ENCODE assay signal across 9 cellular contexts in genomic region chr6:31702421-31702818, GRCh38. TPM values are rescaled to one million over a fixed set of nuclear protein-coding genes. Genes with fewer than 3 reads are reported as not detected.
DNase-seq lines count a peak whose midpoint lies in the region; ATAC-seq and TF ChIP-seq lines count a peak whose summit lies in the region.
"Had no signal": no experiment of that assay in that cellular context is flagged by ENCODE, and none has a peak within 500 bp of the region (broad histone marks: within the 10 kb centered on the region; RNA-seq: fewer than 3 reads in every experiment).

No MANE protein-coding gene starts in this region.

- peak overlapping the region; percentile 84 for H3K9ac ChIP-seq in DND-41 (ENCODE audit: low read depth, low read length)

- H3K9me3 ChIP-seq in DND-41 (ENCODE audit: insufficient read depth, low read length, severe bottlenecking) (no peaks in the 10 kb centered on the region), lower lobe of right lung (no peaks in the 10 kb centered on the region), thoracic aorta (no peaks in the 10 kb centered on the region)

- peak overlapping the region; percentile 93 for H3K27ac ChIP-seq in DND-41 (ENCODE audit: low read length)
- peak overlapping the region; percentile 98 for H3K27ac ChIP-seq in lower lobe of right lung
- peak overlapping the region; percentile 95 to 97 for H3K27ac ChIP-seq in thoracic aorta

- DNase-seq in DND-41 (no peak), NCI-H748 (lab: John Stamatoyannopoulos, UW; ENCODE audit: unreplicated experiment) (peak; percentile 56), cardiac fibroblast (ENCODE audit: low read depth in 2 of 2) (peak in 1 of 2 donors; percentile 24), lower lobe of right lung (no peak), thoracic aorta (ENCODE audit: low spot score) (no peak), NCI-H446 treated with DMSO at 0.1 percent for 48 hours (lab: John Stamatoyannopoulos, UW) (no peak), pons (ENCODE audit: low spot score) (no peak), SK-N-DZ (ENCODE audit: low spot score) (no peak)

- H3K27me3 ChIP-seq in DND-41 (ENCODE audit: insufficient read depth, low read length, poor library complexity) (no peaks in the 10 kb centered on the region), lower lobe of right lung (ENCODE audit: low read depth) (no peaks in the 10 kb centered on the region), thoracic aorta (replicated peaks; ENCODE audit: insufficient read depth) (no peaks in the 10 kb centered on the region)

- H2AFZ ChIP-seq in DND-41 (ENCODE audit: low read depth, low read length): peak overlapping the region; percentile 76

- H3K4me1 ChIP-seq in DND-41 (ENCODE audit: insufficient read depth, low read length): peaks cover 34% of the 10 kb centered on the region
- H3K4me1 ChIP-seq in lower lobe of right lung: peaks cover 30% of the 10 kb centered on the region
- H3K4me1 ChIP-seq in thoracic aorta (ENCODE audit: control insufficient read depth in 1 of 2, low read depth in 2 of 2): peaks cover 13 to 23% of the 10 kb centered on the region in 2 donors

- ATAC-seq in DND-41 (ENCODE audit: insufficient read depth, low read depth) (peak; percentile 15), lower lobe of right lung (peak in 1 of 2 donors; percentile 8), thoracic aorta (ENCODE audit: insufficient number of reproducible peaks, low FRiP score, low read depth) (no peak)

- H3K36me3 ChIP-seq in DND-41 (ENCODE audit: insufficient read depth, low read length): peaks cover 33% of the 10 kb centered on the region
- peaks cover 36% of the 10 kb centered on the region for H3K36me3 ChIP-seq in lower lobe of right lung
- peaks cover 9% of the 10 kb centered on the region for H3K36me3 ChIP-seq in thoracic aorta

- no peaks in the 10 kb centered on the region for H4K20me1 ChIP-seq in DND-41 (ENCODE audit: insufficient read depth, low read length)

- intact Hi-C loops in lower lobe of right lung (cut with DNase I): no loop called here

- H3K4me3 ChIP-seq in DND-41 (ENCODE audit: low read depth in 1 of 2, low read length in 2 of 2) (peak overlapping the region; percentile 82 to 91), cardiac fibroblast (replicated peaks in 1 of 2; ENCODE audit: low read depth in 2 of 2, low read length in 2 of 2) (peak overlapping the region; percentile 86 to 93), lower lobe of right lung (peak overlapping the region; percentile 81), thoracic aorta (peak overlapping the region; percentile 92)

- H3K4me2 ChIP-seq in DND-41 (ENCODE audit: insufficient read depth, low read length): peak overlapping the region; percentile 73

- TF ChIP-seq CTCF in DND-41 (IDR thresholded peaks at IDR 0.05; ENCODE audit: borderline replicate concordance, extremely low read depth, low read length, poor library complexity, severe bottlenecking) (no peak), cardiac fibroblast (IDR thresholded peaks at IDR 0.05; ENCODE audit: low read depth, low read length) (no peak), lower lobe of right lung (IDR thresholded peaks at IDR 0.05) (no peak), thoracic aorta (IDR thresholded peaks at IDR 0.05) (no peak)

- peaks cover 44% of the 10 kb centered on the region for H3K79me2 ChIP-seq in DND-41 (ENCODE audit: insufficient read depth, low read length)

RNA-seq across cellular contexts. Expression of gene ABHD16A, which starts 0.7 kb away (rescaled TPM):
- total RNA-seq in lower lobe of right lung (56.4 TPM), thoracic aorta (10 to 100 TPM; 49.3 to 52.8 TPM)
- polyA plus RNA-seq in SK-N-DZ (2014; cell fraction: cytosol; rRNA removed): 38.7 and 42.4 TPM in 2 replicates
- 188 and 201 TPM in 2 replicates for polyA plus RNA-seq in SK-N-DZ (2014; cell fraction: nucleus; rRNA removed)

RNA-seq across cellular contexts. Expression of gene LY6G6F, which starts 4.2 kb away (rescaled TPM):
- total RNA-seq in lower lobe of right lung (0.97 TPM), thoracic aorta (not detected)
- polyA plus RNA-seq in SK-N-DZ (2014; cell fraction: cytosol; rRNA removed): not detected in 2 replicates
- not detected in 2 replicates for polyA plus RNA-seq in SK-N-DZ (2014; cell fraction: nucleus; rRNA removed)
- total RNA-seq: LHCN-M2 had no signal

RNA-seq across cellular contexts. Expression of gene LY6G6D, which starts 12.7 kb away (rescaled TPM):
- total RNA-seq in lower lobe of right lung (not detected), thoracic aorta (not detected)
- polyA plus RNA-seq in SK-N-DZ (2014; cell fraction: cytosol; rRNA removed): not detected in 2 replicates
- not detected in 2 replicates for polyA plus RNA-seq in SK-N-DZ (2014; cell fraction: nucleus; rRNA removed)
- total RNA-seq: LHCN-M2 had no signal

RNA-seq across cellular contexts. Expression of gene LY6G6C, which starts 19.1 kb away (rescaled TPM):
- total RNA-seq in lower lobe of right lung (not detected), thoracic aorta (not detected)
- not detected in 2 replicates for polyA plus RNA-seq in SK-N-DZ (2014; cell fraction: cytosol; rRNA removed)
- not detected in 2 replicates for polyA plus RNA-seq in SK-N-DZ (2014; cell fraction: nucleus; rRNA removed)
- total RNA-seq: LHCN-M2 had no signal

RNA-seq across cellular contexts. Expression of gene MPIG6B, which starts 20.8 kb away (rescaled TPM):
- total RNA-seq in lower lobe of right lung (2.6 TPM), thoracic aorta (not detected)
- not detected in 2 replicates for polyA plus RNA-seq in SK-N-DZ (2014; cell fraction: cytosol; rRNA removed)
- polyA plus RNA-seq in SK-N-DZ (2014; cell fraction: nucleus; rRNA removed): not detected in 2 replicates
- total RNA-seq: LHCN-M2 had no signal
